Comparison of ENCODE assay signal across 3 cellular contexts in genomic region chr6:95743591-95743990, GRCh38.
TF ChIP-seq lines count a peak whose summit lies in the region.

No MANE protein-coding gene starts in this region.

TF ChIP-seq in GM23338, 12 proteins besides CTCF, POLR2A, EP300 and RAD21 (continues in another document):
- TF ChIP-seq ZNF462 (CRISPR knock-in tag; IDR thresholded peaks at IDR 0.05), result no peak
- TF ChIP-seq CREB1 (CRISPR knock-in tag; IDR thresholded peaks at IDR 0.05; ENCODE audit: low read depth), result no peak
- no peak for TF ChIP-seq STAT1 (IDR thresholded peaks at IDR 0.05; ENCODE audit: unreplicated experiment)

TF ChIP-seq in IMR-90, 13 proteins besides CTCF, POLR2A, EP300 and RAD21 (continued from another document):
- TF ChIP-seq MAFK (IDR thresholded peaks at IDR 0.05; ENCODE audit: low read depth, low read length), result no peak

TF ChIP-seq in WTC11, 78 proteins besides CTCF, POLR2A, EP300 and RAD21 (continued from another document):
- TF ChIP-seq SOX15 (CRISPR knock-in tag; IDR thresholded peaks at IDR 0.05), result no peak
